In genomic region chr6:15501806-15502450, GRCh38 we compare ENCODE assay signal across 9 cellular contexts.
DNase-seq lines count a peak whose midpoint lies in the region; ATAC-seq, FAIRE-seq and TF ChIP-seq lines count a peak whose summit lies in the region.
"Had no signal": no experiment of that assay in that cellular context is flagged by ENCODE, and none has a peak within 500 bp of the region (broad histone marks: within the 10 kb centered on the region; RNA-seq: fewer than 3 reads in every experiment).

No MANE protein-coding gene starts in this region.

- H3K9me3 ChIP-seq in upper lobe of right lung: no peaks in the 10 kb centered on the region
- H3K9me3 ChIP-seq in gastroesophageal sphincter: no peaks in the 10 kb centered on the region
- H3K9me3 ChIP-seq in kidney (ENCODE audit: control insufficient read depth in 1 of 2, low read length in 2 of 2): no peaks in the 10 kb centered on the region

- H3K27me3 ChIP-seq in upper lobe of right lung: no peaks in the 10 kb centered on the region
- H3K27me3 ChIP-seq in gastroesophageal sphincter: no peaks in the 10 kb centered on the region

- peaks cover 0 to 39% of the 10 kb centered on the region in 2 donors for H3K36me3 Mint-ChIP-seq in activated T-cell treated with anti-CD3 and anti-CD28 coated beads, Interleukin-2, amount 50 U/mL, for 72 hours (ENCODE audit: insufficient read depth in 2 of 2)

- no peaks in the 10 kb centered on the region for H3K27me3 Mint-ChIP-seq in activated T-cell treated with anti-CD3 and anti-CD28 coated beads, Interleukin-2, amount 50 U/mL, for 72 hours (ENCODE audit: low read depth)
- H3K27me3 Mint-ChIP-seq: CD4-positive, alpha-beta memory T cell had no signal

- no peak for FAIRE-seq in kidney (lab: Jason Lieb, UNC)

- TF ChIP-seq CTCF in coronary artery (IDR thresholded peaks at IDR 0.05): no peak
- no peak for TF ChIP-seq CTCF in upper lobe of right lung (IDR thresholded peaks at IDR 0.05)
- TF ChIP-seq CTCF in gastroesophageal sphincter (IDR thresholded peaks at IDR 0.05): peak in 1 of 4 experiments; percentile 8
- TF ChIP-seq CTCF in kidney (IDR thresholded peaks at IDR 0.05; ENCODE audit: borderline replicate concordance, extremely low read depth, insufficient read depth): no peak

- no peaks in the 10 kb centered on the region for H3K9me3 Mint-ChIP-seq in activated T-cell treated with anti-CD3 and anti-CD28 coated beads, Interleukin-2, amount 50 U/mL, for 72 hours

- TF ChIP-seq POLR2A in gastroesophageal sphincter (IDR thresholded peaks at IDR 0.05): no peak

- no peak for ATAC-seq in activated T-cell treated with anti-CD3 and anti-CD28 coated beads, Interleukin-2, amount 50 U/mL, for 72 hours (replicated peaks in 1 of 2)
- ATAC-seq in upper lobe of right lung (no peak), gastroesophageal sphincter (no peak)

- H3K9ac ChIP-seq in kidney (ENCODE audit: low read length in 2 of 2): peak overlapping the region in 1 of 2 donors; percentile 2

- H3K4me1 ChIP-seq in upper lobe of right lung (peaks cover 10% of the 10 kb centered on the region), gastroesophageal sphincter (peaks cover 2 to 52% (median 15%) of the 10 kb centered on the region in 3 donors), kidney (ENCODE audit: control insufficient read depth in 1 of 2, insufficient read depth in 1 of 2, low read depth in 1 of 2, low read length in 2 of 2) (peaks cover 27 to 29% of the 10 kb centered on the region in 2 donors)

- no peak for TF ChIP-seq EP300 in gastroesophageal sphincter (IDR thresholded peaks at IDR 0.05)

- peak overlapping the region in 1 of 2 donors; percentile 47 for H3K27ac ChIP-seq in coronary artery
- H3K27ac ChIP-seq in upper lobe of right lung: no peak overlapping the region
- peak overlapping the region in 2 of 4 donors; percentile 30 to 58 for H3K27ac ChIP-seq in gastroesophageal sphincter
- H3K27ac ChIP-seq in kidney (ENCODE audit: low read depth in 2 of 2, low read length in 2 of 2): peak overlapping the region in 1 of 2 donors; percentile 18

- 67 to 80% methylated on average over 9 to 10 of the region's 21 CpGs for WGBS in gastroesophageal sphincter (ENCODE audit: low coverage in 1 of 2), 2 donors

- no peak overlapping the region for H3K4me3 Mint-ChIP-seq in activated T-cell treated with anti-CD3 and anti-CD28 coated beads, Interleukin-2, amount 50 U/mL, for 72 hours
- H3K4me3 Mint-ChIP-seq: CD4-positive, alpha-beta memory T cell had no signal

- H3K4me1 Mint-ChIP-seq in activated T-cell treated with anti-CD3 and anti-CD28 coated beads, Interleukin-2, amount 50 U/mL, for 72 hours (ENCODE audit: low read depth): no peaks in the 10 kb centered on the region

- H3K4me3 ChIP-seq in coronary artery (peak overlapping the region; percentile 28), upper lobe of right lung (no peak overlapping the region), gastroesophageal sphincter (no peak overlapping the region), kidney (ENCODE audit: low read length in 2 of 2) (no peak overlapping the region)

- peaks cover 21% of the 10 kb centered on the region for H3K36me3 ChIP-seq in upper lobe of right lung
- H3K36me3 ChIP-seq in gastroesophageal sphincter: peaks cover 0 to 44% of the 10 kb centered on the region in 2 donors
- H3K36me3 ChIP-seq in kidney (ENCODE audit: control insufficient read depth in 1 of 2, insufficient read depth in 2 of 2, low read length in 2 of 2): peaks cover 2 to 8% of the 10 kb centered on the region in 2 donors

- peak overlapping the region; percentile 60 for H3K27ac Mint-ChIP-seq in activated T-cell treated with anti-CD3 and anti-CD28 coated beads, Interleukin-2, amount 50 U/mL, for 72 hours

- intact Hi-C loops in upper lobe of right lung (cut with DNase I) (no loop called here), kidney (cut with DNase I) (no loop called here)

- DNase-seq in activated T-cell treated with anti-CD3 and anti-CD28 coated beads, Interleukin-2, amount 50 U/mL, for 72 hours: no peak
- DNase-seq in activated T-cell treated with anti-CD3 and anti-CD28 coated beads, Interleukin-2, amount 50 U/mL, for 48 hours: no peak
- DNase-seq in coronary artery (ENCODE audit: low spot score) (no peak), medulla oblongata (ENCODE audit: extremely low spot score) (peak; percentile 86), upper lobe of right lung (peak; percentile 64), kidney (no peak)
- DNase-seq in stimulated activated CD4-positive, alpha-beta T cell treated with anti-CD3 and anti-CD28 coated beads, Interleukin-12 subunit alpha, Interleukin-12 subunit beta, amount 100 ng/mL, for 4 hours: no peak
- DNase-seq: CD4-positive, alpha-beta memory T cell had no signal

Comparison
In these comparisons a context has a peak if more than half of its experiments do, and no peak if none do; other contexts are left out.
1. DNase-seq: peak in medulla oblongata (single experiment) and upper lobe of right lung (single experiment); none in activated T-cell treated with anti-CD3 and anti-CD28 coated beads, Interleukin-2, amount 50 U/mL, for 72 hours (0 of 2), activated T-cell treated with anti-CD3 and anti-CD28 coated beads, Interleukin-2, amount 50 U/mL, for 48 hours (0 of 2), coronary artery (single experiment), stimulated activated CD4-positive, alpha-beta T cell treated with anti-CD3 and anti-CD28 coated beads, Interleukin-12 subunit alpha, Interleukin-12 subunit beta, amount 100 ng/mL, for 4 hours (single experiment) and kidney (single experiment).